Comparison of ENCODE assay signal across 8 cellular contexts in genomic region chr1:174999216-174999925, GRCh38. TPM values are rescaled to one million over a fixed set of nuclear protein-coding genes. Genes with fewer than 3 reads are reported as not detected.
DNase-seq lines count a peak whose midpoint lies in the region; ATAC-seq and TF ChIP-seq lines count a peak whose summit lies in the region.

No MANE protein-coding gene starts in this region.

- POLR2A ChIA-PET in activated naive CD8-positive, alpha-beta T cell treated with anti-CD3 and anti-CD28 coated beads, Interleukin-2, amount 10 ng/mL, durations not matched to agents 7 days and 5 days (lab: Charles Lee): interaction anchor here (0.5 to 3.4 kb wide), 20 partner anchors 10 to 1523 kb away, joined by 3 to 105 read pairs (median 6); partner anchors contain the start of genes KIAA0040, MRPS14 and RC3H1

- DNase-seq in GM12864 (ENCODE audit: low read depth) (peak; percentile 98), NCI-H1105 (lab: John Stamatoyannopoulos, UW) (peak; percentile 98), Right ventricle myocardium inferior (ENCODE audit: missing footprints) (peak; percentile 98), osteocyte (ENCODE audit: extremely low spot score, unreplicated experiment) (peak; percentile 99)
- peak; percentile 96 for DNase-seq in activated naive CD8-positive, alpha-beta T cell treated with anti-CD3 and anti-CD28 coated beads, Interleukin-2, amount 10 ng/mL, durations not matched to agents 7 days and 5 days

- TF ChIP-seq CTCF in GM12864 (IDR thresholded peaks at IDR 0.05; ENCODE audit: low read depth, low read length, missing control alignments) (no peak), osteocyte (IDR thresholded peaks at IDR 0.05) (no peak)

- no peak overlapping the region for H3K27ac Mint-ChIP-seq in activated naive CD8-positive, alpha-beta T cell treated with anti-CD3 and anti-CD28 coated beads, Interleukin-2, amount 10 ng/mL, durations not matched to agents 7 days and 5 days
- H3K27ac Mint-ChIP-seq in osteocyte (ENCODE audit: unreplicated experiment): no peak overlapping the region

- H3K9me3 Mint-ChIP-seq in activated naive CD8-positive, alpha-beta T cell treated with anti-CD3 and anti-CD28 coated beads, Interleukin-2, amount 10 ng/mL, durations not matched to agents 7 days and 5 days: no peaks in the 10 kb centered on the region
- H3K9me3 Mint-ChIP-seq in osteocyte (ENCODE audit: unreplicated experiment): no peaks in the 10 kb centered on the region

- H3K4me3 ChIP-seq in GM12864 (ENCODE audit: low read depth, low read length) (peak overlapping the region; percentile 90), thymus (ENCODE audit: low read length) (peak overlapping the region; percentile 73)

- ATAC-seq in HG02642 (IDR thresholded peaks at IDR 0.05; ENCODE audit: poor library complexity, unreplicated experiment) (peak; percentile 80), SK-N-SH treated with all-trans-retinoic acid at 6 μM for 48 hours (peak; percentile 89), Right ventricle myocardium inferior (peak; percentile 95)
- ATAC-seq in activated naive CD8-positive, alpha-beta T cell treated with anti-CD3 and anti-CD28 coated beads, Interleukin-2, amount 10 ng/mL, durations not matched to agents 7 days and 5 days (ENCODE audit: low read depth): peak; percentile 83

- H3K4me3 Mint-ChIP-seq in activated naive CD8-positive, alpha-beta T cell treated with anti-CD3 and anti-CD28 coated beads, Interleukin-2, amount 10 ng/mL, durations not matched to agents 7 days and 5 days: no peak overlapping the region
- H3K4me3 Mint-ChIP-seq in osteocyte (ENCODE audit: unreplicated experiment): no peak overlapping the region

- H3K27me3 Mint-ChIP-seq in activated naive CD8-positive, alpha-beta T cell treated with anti-CD3 and anti-CD28 coated beads, Interleukin-2, amount 10 ng/mL, durations not matched to agents 7 days and 5 days: no peaks in the 10 kb centered on the region
- no peaks in the 10 kb centered on the region for H3K27me3 Mint-ChIP-seq in osteocyte (ENCODE audit: unreplicated experiment)

- intact Hi-C loops in Right ventricle myocardium inferior (cut with DNase I): loop anchor here (2.0 to 5.0 kb wide), 3 partner anchors 23 to 1131 kb away; partner anchors contain the start of genes MRPS14 and ZBTB37

- under 1% methylated on average over 58 of the region's 58 CpGs for WGBS in thymus

- peaks cover 5% of the 10 kb centered on the region for H3K36me3 Mint-ChIP-seq in activated naive CD8-positive, alpha-beta T cell treated with anti-CD3 and anti-CD28 coated beads, Interleukin-2, amount 10 ng/mL, durations not matched to agents 7 days and 5 days
- no peaks in the 10 kb centered on the region for H3K36me3 Mint-ChIP-seq in osteocyte (ENCODE audit: unreplicated experiment)

- H3K36me3 ChIP-seq in thymus (ENCODE audit: control insufficient read depth, insufficient read depth): no peaks in the 10 kb centered on the region

- H3K4me1 Mint-ChIP-seq in activated naive CD8-positive, alpha-beta T cell treated with anti-CD3 and anti-CD28 coated beads, Interleukin-2, amount 10 ng/mL, durations not matched to agents 7 days and 5 days: peaks cover 32% of the 10 kb centered on the region
- peaks cover 44% of the 10 kb centered on the region for H3K4me1 Mint-ChIP-seq in osteocyte (ENCODE audit: unreplicated experiment)

- peak overlapping the region; percentile 94 for H3K27ac ChIP-seq in thymus (ENCODE audit: low read depth)

- peaks cover 9% of the 10 kb centered on the region for H3K4me1 ChIP-seq in thymus (ENCODE audit: control insufficient read depth, insufficient read depth, low read length)

- H3K9me3 ChIP-seq in thymus (ENCODE audit: control insufficient read depth): no peaks in the 10 kb centered on the region

- H3K27me3 ChIP-seq in thymus (ENCODE audit: control insufficient read depth, insufficient read depth): no peaks in the 10 kb centered on the region

TF ChIP-seq in SK-N-SH treated with all-trans-retinoic acid at 6 μM for 48 hours, 23 proteins besides CTCF, POLR2A, EP300 and RAD21:
- TF ChIP-seq OSR1 (CRISPR knock-in tag; IDR thresholded peaks at IDR 0.05) (no peak), ARNTL (CRISPR knock-in tag; IDR thresholded peaks at IDR 0.05; ENCODE audit: borderline replicate concordance, low read depth) (no peak), TOX (CRISPR knock-in tag; IDR thresholded peaks at IDR 0.05; ENCODE audit: borderline replicate concordance) (peak; percentile 34), ZNF565 (CRISPR knock-in tag; conservative IDR thresholded peaks at IDR 0.05; ENCODE audit: low read depth) (no peak), POU6F1 (CRISPR knock-in tag; IDR thresholded peaks at IDR 0.05; ENCODE audit: borderline replicate concordance, low read depth) (peak; percentile 85; the same call in 1 of the 2 replicates), ZNF70 (CRISPR knock-in tag; IDR thresholded peaks at IDR 0.05) (no peak), SNAI2 (CRISPR knock-in tag; IDR thresholded peaks at IDR 0.05) (no peak), RARB (CRISPR knock-in tag; IDR thresholded peaks at IDR 0.05) (no peak), CSRNP3 (CRISPR knock-in tag; IDR thresholded peaks at IDR 0.05) (no peak), ZC3H10 (CRISPR knock-in tag; IDR thresholded peaks at IDR 0.05) (0 out of 2 replicates have a peak, but pooled peaks have one; percentile 6)
- TF ChIP-seq, protein P1, sequence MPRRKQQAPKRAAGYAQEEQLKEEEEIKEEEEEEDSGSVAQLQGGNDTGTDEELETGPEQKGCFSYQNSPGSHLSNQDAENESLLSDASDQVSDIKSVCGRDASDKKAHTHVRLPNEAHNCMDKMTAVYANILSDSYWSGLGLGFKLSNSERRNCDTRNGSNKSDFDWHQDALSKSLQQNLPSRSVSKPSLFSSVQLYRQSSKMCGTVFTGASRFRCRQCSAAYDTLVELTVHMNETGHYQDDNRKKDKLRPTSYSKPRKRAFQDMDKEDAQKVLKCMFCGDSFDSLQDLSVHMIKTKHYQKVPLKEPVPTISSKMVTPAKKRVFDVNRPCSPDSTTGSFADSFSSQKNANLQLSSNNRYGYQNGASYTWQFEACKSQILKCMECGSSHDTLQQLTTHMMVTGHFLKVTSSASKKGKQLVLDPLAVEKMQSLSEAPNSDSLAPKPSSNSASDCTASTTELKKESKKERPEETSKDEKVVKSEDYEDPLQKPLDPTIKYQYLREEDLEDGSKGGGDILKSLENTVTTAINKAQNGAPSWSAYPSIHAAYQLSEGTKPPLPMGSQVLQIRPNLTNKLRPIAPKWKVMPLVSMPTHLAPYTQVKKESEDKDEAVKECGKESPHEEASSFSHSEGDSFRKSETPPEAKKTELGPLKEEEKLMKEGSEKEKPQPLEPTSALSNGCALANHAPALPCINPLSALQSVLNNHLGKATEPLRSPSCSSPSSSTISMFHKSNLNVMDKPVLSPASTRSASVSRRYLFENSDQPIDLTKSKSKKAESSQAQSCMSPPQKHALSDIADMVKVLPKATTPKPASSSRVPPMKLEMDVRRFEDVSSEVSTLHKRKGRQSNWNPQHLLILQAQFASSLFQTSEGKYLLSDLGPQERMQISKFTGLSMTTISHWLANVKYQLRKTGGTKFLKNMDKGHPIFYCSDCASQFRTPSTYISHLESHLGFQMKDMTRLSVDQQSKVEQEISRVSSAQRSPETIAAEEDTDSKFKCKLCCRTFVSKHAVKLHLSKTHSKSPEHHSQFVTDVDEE (CRISPR knock-in tag; IDR thresholded peaks at IDR 0.05): no peak

RNA-seq across cellular contexts. Expression of gene CACYBP, which starts 0.4 kb away (rescaled TPM):
- 100 to 1,000 TPM; 147 to 177 TPM for total RNA-seq in activated naive CD8-positive, alpha-beta T cell treated with anti-CD3 and anti-CD28 coated beads, Interleukin-2, amount 10 ng/mL, durations not matched to agents 7 days and 5 days
- 84.2 TPM for total RNA-seq in Right ventricle myocardium inferior
- total RNA-seq in osteocyte: 58.3 and 75.7 TPM in 2 replicates
- polyA plus RNA-seq in thymus: 53.6 TPM

RNA-seq across cellular contexts. Expression of gene MRPS14, which starts 23.9 kb away (rescaled TPM):
- 10 to 100 TPM; 34.0 to 38.4 TPM for total RNA-seq in activated naive CD8-positive, alpha-beta T cell treated with anti-CD3 and anti-CD28 coated beads, Interleukin-2, amount 10 ng/mL, durations not matched to agents 7 days and 5 days
- 29.2 TPM for total RNA-seq in Right ventricle myocardium inferior
- total RNA-seq in osteocyte: 27.7 and 29.8 TPM in 2 replicates
- polyA plus RNA-seq in thymus: 27.8 TPM

Comparison
In these comparisons a context has a peak if more than half of its experiments do, and no peak if none do; other contexts are left out.
1. Peak in every context shown above with its lines: DNase-seq, ATAC-seq, H3K4me3 ChIP-seq and H3K27ac ChIP-seq.